ENCODE assay signal across 2 cellular contexts in the genomic region with DNA sequence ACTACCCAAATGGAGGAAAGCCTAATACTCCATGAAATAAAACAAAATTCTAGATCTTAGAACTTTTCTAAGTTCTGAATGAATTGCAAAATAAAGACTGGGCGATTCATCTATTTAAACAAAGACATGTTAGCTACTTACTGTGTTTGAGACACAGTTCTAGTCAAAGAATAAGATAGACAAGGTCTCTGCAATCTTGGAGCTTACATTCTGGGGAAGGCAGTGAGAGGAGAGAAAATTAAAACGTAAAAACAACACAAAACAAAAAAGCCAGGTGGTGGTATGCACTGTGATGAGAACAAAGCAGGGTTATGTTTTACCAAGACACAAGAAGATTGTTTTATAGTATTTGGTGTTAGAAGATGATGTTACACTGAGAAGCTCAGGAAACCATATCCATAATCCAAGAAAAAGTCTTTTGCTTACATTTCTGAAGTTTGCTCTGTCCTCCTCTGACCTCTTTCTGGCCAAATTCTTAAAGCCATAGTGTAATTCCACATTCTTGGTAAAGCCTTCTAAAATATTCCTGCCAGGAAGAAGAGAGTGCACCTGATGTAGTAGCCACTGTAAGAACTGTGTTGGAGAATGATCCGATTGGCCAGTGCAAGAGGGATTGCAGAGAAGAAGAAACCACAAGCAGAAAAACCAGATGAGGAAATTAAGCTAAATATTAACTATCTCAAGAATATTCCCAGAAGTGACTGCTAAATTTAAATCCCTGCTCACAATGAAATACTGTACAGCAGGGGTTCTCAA.
TF ChIP-seq lines count a peak whose summit lies in the region.

No MANE protein-coding gene starts in this region.

TF ChIP-seq in A549, 52 proteins besides CTCF, POLR2A, EP300 and RAD21 (continued from another document):
- TF ChIP-seq, protein P1, sequence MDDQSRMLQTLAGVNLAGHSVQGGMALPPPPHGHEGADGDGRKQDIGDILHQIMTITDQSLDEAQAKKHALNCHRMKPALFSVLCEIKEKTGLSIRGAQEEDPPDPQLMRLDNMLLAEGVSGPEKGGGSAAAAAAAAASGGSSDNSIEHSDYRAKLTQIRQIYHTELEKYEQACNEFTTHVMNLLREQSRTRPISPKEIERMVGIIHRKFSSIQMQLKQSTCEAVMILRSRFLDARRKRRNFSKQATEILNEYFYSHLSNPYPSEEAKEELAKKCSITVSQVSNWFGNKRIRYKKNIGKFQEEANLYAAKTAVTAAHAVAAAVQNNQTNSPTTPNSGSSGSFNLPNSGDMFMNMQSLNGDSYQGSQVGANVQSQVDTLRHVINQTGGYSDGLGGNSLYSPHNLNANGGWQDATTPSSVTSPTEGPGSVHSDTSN (IDR thresholded peaks at IDR 0.05): no peak
- TF ChIP-seq JUNB (IDR thresholded peaks at IDR 0.05) (no peak), KDM5A (IDR thresholded peaks at IDR 0.05) (no peak), JUN (IDR thresholded peaks at IDR 0.05) (no peak), GATA3 (IDR thresholded peaks at IDR 0.05; ENCODE audit: borderline replicate concordance) (no peak), EHMT2 (IDR thresholded peaks at IDR 0.05; ENCODE audit: low read depth) (no peak), CHD4 (IDR thresholded peaks at IDR 0.05; ENCODE audit: borderline replicate concordance) (no peak), RNF2 (IDR thresholded peaks at IDR 0.05; ENCODE audit: borderline replicate concordance, low read depth) (no peak), TP53 (CRISPR knock-in tag; IDR thresholded peaks at IDR 0.05) (no peak), TFCP2L1 (CRISPR knock-in tag; IDR thresholded peaks at IDR 0.05) (no peak), MAFK (IDR thresholded peaks at IDR 0.05; ENCODE audit: partially characterized antibody) (no peak)
- TF ChIP-seq, protein P2, sequence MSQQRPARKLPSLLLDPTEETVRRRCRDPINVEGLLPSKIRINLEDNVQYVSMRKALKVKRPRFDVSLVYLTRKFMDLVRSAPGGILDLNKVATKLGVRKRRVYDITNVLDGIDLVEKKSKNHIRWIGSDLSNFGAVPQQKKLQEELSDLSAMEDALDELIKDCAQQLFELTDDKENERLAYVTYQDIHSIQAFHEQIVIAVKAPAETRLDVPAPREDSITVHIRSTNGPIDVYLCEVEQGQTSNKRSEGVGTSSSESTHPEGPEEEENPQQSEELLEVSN (IDR thresholded peaks at IDR 0.05; ENCODE audit: borderline replicate concordance, low read depth): no peak
- TF ChIP-seq, protein P3, sequence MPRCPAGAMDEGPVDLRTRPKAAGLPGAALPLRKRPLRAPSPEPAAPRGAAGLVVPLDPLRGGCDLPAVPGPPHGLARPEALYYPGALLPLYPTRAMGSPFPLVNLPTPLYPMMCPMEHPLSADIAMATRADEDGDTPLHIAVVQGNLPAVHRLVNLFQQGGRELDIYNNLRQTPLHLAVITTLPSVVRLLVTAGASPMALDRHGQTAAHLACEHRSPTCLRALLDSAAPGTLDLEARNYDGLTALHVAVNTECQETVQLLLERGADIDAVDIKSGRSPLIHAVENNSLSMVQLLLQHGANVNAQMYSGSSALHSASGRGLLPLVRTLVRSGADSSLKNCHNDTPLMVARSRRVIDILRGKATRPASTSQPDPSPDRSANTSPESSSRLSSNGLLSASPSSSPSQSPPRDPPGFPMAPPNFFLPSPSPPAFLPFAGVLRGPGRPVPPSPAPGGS (IDR thresholded peaks at IDR 0.05): no peak

TF ChIP-seq in HepG2, 621 proteins besides CTCF, POLR2A, EP300 and RAD21 (continued from another document):
- TF ChIP-seq, protein P4, sequence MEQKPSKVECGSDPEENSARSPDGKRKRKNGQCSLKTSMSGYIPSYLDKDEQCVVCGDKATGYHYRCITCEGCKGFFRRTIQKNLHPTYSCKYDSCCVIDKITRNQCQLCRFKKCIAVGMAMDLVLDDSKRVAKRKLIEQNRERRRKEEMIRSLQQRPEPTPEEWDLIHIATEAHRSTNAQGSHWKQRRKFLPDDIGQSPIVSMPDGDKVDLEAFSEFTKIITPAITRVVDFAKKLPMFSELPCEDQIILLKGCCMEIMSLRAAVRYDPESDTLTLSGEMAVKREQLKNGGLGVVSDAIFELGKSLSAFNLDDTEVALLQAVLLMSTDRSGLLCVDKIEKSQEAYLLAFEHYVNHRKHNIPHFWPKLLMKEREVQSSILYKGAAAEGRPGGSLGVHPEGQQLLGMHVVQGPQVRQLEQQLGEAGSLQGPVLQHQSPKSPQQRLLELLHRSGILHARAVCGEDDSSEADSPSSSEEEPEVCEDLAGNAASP (CRISPR knock-in tag; IDR thresholded peaks at IDR 0.05; ENCODE audit: borderline replicate concordance): 0 out of 2 replicates have a peak, but pooled peaks have one; percentile 17
- 0 out of 2 replicates have a peak, but pooled peaks have one; percentile 32 for TF ChIP-seq NFKBIZ (CRISPR knock-in tag; IDR thresholded peaks at IDR 0.05)
- 0 out of 2 replicates have a peak, but pooled peaks have one; percentile 24 for TF ChIP-seq SSRP1 (CRISPR knock-in tag; IDR thresholded peaks at IDR 0.05)
- 0 out of 2 replicates have a peak, but pooled peaks have one; percentile 21 for TF ChIP-seq ZNF644 (CRISPR knock-in tag; IDR thresholded peaks at IDR 0.05; ENCODE audit: low read depth)
- TF ChIP-seq, protein P5, sequence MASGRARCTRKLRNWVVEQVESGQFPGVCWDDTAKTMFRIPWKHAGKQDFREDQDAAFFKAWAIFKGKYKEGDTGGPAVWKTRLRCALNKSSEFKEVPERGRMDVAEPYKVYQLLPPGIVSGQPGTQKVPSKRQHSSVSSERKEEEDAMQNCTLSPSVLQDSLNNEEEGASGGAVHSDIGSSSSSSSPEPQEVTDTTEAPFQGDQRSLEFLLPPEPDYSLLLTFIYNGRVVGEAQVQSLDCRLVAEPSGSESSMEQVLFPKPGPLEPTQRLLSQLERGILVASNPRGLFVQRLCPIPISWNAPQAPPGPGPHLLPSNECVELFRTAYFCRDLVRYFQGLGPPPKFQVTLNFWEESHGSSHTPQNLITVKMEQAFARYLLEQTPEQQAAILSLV (CRISPR knock-in tag; IDR thresholded peaks at IDR 0.05; ENCODE audit: borderline replicate concordance): no peak
- TF ChIP-seq NFYB (CRISPR knock-in tag; IDR thresholded peaks at IDR 0.05): 0 out of 2 replicates have a peak, but pooled peaks have one; percentile 12
- TF ChIP-seq, protein P6, sequence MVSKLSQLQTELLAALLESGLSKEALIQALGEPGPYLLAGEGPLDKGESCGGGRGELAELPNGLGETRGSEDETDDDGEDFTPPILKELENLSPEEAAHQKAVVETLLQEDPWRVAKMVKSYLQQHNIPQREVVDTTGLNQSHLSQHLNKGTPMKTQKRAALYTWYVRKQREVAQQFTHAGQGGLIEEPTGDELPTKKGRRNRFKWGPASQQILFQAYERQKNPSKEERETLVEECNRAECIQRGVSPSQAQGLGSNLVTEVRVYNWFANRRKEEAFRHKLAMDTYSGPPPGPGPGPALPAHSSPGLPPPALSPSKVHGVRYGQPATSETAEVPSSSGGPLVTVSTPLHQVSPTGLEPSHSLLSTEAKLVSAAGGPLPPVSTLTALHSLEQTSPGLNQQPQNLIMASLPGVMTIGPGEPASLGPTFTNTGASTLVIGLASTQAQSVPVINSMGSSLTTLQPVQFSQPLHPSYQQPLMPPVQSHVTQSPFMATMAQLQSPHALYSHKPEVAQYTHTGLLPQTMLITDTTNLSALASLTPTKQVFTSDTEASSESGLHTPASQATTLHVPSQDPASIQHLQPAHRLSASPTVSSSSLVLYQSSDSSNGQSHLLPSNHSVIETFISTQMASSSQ (IDR thresholded peaks at IDR 0.05; ENCODE audit: low read depth): peak; percentile 43; the same call in 1 of the 2 replicates
- TF ChIP-seq, protein P6 (CRISPR knock-in tag; IDR thresholded peaks at IDR 0.05; ENCODE audit: borderline replicate concordance): peak; percentile 71; the same call in 1 of the 2 replicates
- no peak for TF ChIP-seq TOE1 (CRISPR knock-in tag; IDR thresholded peaks at IDR 0.05)
- TF ChIP-seq, protein P7, sequence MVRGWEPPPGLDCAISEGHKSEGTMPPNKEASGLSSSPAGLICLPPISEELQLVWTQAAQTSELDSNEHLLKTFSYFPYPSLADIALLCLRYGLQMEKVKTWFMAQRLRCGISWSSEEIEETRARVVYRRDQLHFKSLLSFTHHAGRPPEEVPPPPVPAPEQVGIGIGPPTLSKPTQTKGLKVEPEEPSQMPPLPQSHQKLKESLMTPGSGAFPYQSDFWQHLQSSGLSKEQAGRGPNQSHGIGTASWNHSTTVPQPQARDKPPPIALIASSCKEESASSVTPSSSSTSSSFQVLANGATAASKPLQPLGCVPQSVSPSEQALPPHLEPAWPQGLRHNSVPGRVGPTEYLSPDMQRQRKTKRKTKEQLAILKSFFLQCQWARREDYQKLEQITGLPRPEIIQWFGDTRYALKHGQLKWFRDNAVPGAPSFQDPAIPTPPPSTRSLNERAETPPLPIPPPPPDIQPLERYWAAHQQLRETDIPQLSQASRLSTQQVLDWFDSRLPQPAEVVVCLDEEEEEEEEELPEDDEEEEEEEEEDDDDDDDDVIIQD (CRISPR knock-in tag; IDR thresholded peaks at IDR 0.05; ENCODE audit: low read depth): peak; percentile 16; the same call in 1 of the 2 replicates
- TF ChIP-seq GATAD2A (CRISPR knock-in tag; IDR thresholded peaks at IDR 0.05): peak; percentile 62
- 0 out of 2 replicates have a peak, but pooled peaks have one; percentile 19 for TF ChIP-seq RBFOX2 (IDR thresholded peaks at IDR 0.05; ENCODE audit: low read depth, low read length)
- no peak for TF ChIP-seq CREB1 (IDR thresholded peaks at IDR 0.05)
- TF ChIP-seq CREB1 (CRISPR knock-in tag; IDR thresholded peaks at IDR 0.05): peak; percentile 21; the same call in 1 of the 2 replicates
- TF ChIP-seq, protein P8, sequence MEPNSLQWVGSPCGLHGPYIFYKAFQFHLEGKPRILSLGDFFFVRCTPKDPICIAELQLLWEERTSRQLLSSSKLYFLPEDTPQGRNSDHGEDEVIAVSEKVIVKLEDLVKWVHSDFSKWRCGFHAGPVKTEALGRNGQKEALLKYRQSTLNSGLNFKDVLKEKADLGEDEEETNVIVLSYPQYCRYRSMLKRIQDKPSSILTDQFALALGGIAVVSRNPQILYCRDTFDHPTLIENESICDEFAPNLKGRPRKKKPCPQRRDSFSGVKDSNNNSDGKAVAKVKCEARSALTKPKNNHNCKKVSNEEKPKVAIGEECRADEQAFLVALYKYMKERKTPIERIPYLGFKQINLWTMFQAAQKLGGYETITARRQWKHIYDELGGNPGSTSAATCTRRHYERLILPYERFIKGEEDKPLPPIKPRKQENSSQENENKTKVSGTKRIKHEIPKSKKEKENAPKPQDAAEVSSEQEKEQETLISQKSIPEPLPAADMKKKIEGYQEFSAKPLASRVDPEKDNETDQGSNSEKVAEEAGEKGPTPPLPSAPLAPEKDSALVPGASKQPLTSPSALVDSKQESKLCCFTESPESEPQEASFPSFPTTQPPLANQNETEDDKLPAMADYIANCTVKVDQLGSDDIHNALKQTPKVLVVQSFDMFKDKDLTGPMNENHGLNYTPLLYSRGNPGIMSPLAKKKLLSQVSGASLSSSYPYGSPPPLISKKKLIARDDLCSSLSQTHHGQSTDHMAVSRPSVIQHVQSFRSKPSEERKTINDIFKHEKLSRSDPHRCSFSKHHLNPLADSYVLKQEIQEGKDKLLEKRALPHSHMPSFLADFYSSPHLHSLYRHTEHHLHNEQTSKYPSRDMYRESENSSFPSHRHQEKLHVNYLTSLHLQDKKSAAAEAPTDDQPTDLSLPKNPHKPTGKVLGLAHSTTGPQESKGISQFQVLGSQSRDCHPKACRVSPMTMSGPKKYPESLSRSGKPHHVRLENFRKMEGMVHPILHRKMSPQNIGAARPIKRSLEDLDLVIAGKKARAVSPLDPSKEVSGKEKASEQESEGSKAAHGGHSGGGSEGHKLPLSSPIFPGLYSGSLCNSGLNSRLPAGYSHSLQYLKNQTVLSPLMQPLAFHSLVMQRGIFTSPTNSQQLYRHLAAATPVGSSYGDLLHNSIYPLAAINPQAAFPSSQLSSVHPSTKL (CRISPR knock-in tag; IDR thresholded peaks at IDR 0.05): 0 out of 2 replicates have a peak, but pooled peaks have one; percentile 31
- peak; percentile 34; the same call in 1 of the 2 replicates for TF ChIP-seq HMG20A (CRISPR knock-in tag; IDR thresholded peaks at IDR 0.05; ENCODE audit: borderline replicate concordance)
- TF ChIP-seq ZNF33A (CRISPR knock-in tag; IDR thresholded peaks at IDR 0.05; ENCODE audit: borderline replicate concordance): no peak
- no peak for TF ChIP-seq ZNF672 (CRISPR knock-in tag; IDR thresholded peaks at IDR 0.05)
